In the genomic region with DNA sequence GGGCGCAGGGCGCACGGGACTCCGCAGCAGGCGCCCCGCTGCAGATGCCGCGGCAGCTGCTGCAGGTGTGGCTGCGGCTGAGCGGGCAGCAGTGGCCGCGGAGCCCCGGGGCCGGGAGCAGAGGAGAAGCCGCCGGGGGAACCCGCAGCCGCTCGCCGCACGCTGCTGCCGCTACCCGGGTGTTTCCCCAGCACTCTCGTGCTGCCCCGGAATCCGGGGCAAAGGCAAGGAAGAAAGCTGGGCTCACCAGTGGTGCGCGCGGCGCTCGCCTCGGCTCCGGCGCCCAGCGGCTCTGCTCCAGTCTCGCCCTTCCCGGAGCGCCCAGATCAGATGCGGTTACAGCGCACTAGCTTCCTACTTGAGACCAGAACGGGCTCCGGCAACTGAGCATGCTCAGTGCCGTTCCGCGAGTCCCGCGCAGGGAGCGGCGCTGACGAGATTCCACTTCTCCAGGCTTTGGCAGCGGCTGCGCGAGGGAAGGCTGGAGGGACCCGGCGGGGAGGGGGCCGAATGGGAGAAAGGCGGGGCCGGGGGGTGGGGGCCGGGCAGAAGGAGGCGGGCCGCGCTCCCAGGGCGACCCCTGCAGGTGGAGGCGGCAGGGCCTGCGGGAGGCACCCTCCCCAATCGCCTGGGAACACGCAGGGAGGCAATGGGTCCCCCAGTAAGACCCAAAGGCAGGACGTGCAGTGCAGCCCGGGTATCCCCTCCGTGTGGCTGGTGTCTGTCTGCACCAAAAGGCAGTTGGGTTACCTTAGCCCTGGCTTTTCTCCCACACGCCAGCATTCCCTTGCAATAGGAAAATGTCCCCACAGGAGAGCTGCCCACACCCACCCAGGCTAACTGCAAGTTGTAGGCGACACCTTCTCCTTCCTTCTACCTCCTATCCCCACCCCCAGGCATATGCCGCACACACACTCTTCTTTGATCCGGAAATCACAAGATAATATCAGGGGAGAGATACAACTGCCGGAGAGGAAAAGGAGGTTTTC, we compare ENCODE assay signal across 8 cellular contexts. TPM values are rescaled to one million over a fixed set of nuclear protein-coding genes. Genes with fewer than 3 reads are reported as not detected.
DNase-seq lines count a peak whose midpoint lies in the region; ATAC-seq and TF ChIP-seq lines count a peak whose summit lies in the region.

Gene APBB2, minus strand, starts transcription at position 385 of the 989 bp plus-strand sequence. CDS start 181,288 bp downstream, outside the sequence.

- intact Hi-C loops in left lung (cut with DNase I), result loop anchor here in 1 of 2 donors (5.0 kb wide), 2 partner anchors 237 to 287 kb away; no protein-coding TSS in a partner anchor

- no peaks in the 10 kb centered on the region for H3K9me3 ChIP-seq in left lung

- ATAC-seq in GM18870 (IDR thresholded peaks at IDR 0.05; ENCODE audit: unreplicated experiment) (peak; percentile 42), HG03095 (IDR thresholded peaks at IDR 0.05; ENCODE audit: unreplicated experiment) (peak; percentile 52), left lung (peak; percentile 87)

- H3K4me1 ChIP-seq in left lung, result peaks cover 6 to 53% of the 10 kb centered on the region in 2 donors

- H3K27me3 ChIP-seq in left lung, result peaks cover 0 to 64% of the 10 kb centered on the region in 2 donors

- H3K36me3 ChIP-seq in left lung, result no peaks in the 10 kb centered on the region

- peak; percentile 96 for DNase-seq in Ammon's horn (ENCODE audit: low spot score)
- peak; percentile 89 for DNase-seq in NCI-H2107 (lab: John Stamatoyannopoulos, UW)
- peak; percentile 98 for DNase-seq in dermis blood vessel endothelial cell
- DNase-seq in left lung, result peak; percentile 94
- DNase-seq in stimulated activated CD4-positive, alpha-beta T cell treated with anti-CD3 and anti-CD28 coated beads, Interleukin-2, amount 100 ng/mL, for 4 hours (ENCODE audit: low read depth), result peak; percentile 27

- H3K4me3 ChIP-seq in left lung, result peak within 1 kb of the TSS; percentile 75 to 93

- TF ChIP-seq CTCF in VCaP (conservative IDR thresholded peaks at IDR 0.05) (peak; percentile 98), left lung (IDR thresholded peaks at IDR 0.05) (peak; percentile 75 to 80)

- peak within 1 kb of the TSS; percentile 98 for H3K27ac ChIP-seq in VCaP
- H3K27ac ChIP-seq in left lung, result peak within 1 kb of the TSS; percentile 84 to 88

RNA-seq across cellular contexts. Expression of gene APBB2, which starts in this region (rescaled TPM):
- total RNA-seq in dermis blood vessel endothelial cell (88.2 and 118 TPM in 2 replicates), left lung (10 to 100 TPM; 55.6 to 94.8 TPM)

Comparison
In these comparisons a context has a peak if more than half of its experiments do, and no peak if none do; other contexts are left out.
1. Peak in every context shown above with its lines: DNase-seq, ATAC-seq, H3K4me3 ChIP-seq and H3K27ac ChIP-seq.
2. DNase-seq: peak in every context shown above with its lines; median percentile 98 in dermis blood vessel endothelial cell; 96 in Ammon's horn; 94 in left lung; 89 in NCI-H2107; 27 in stimulated activated CD4-positive, alpha-beta T cell treated with anti-CD3 and anti-CD28 coated beads, Interleukin-2, amount 100 ng/mL, for 4 hours.